In the genomic region with DNA sequence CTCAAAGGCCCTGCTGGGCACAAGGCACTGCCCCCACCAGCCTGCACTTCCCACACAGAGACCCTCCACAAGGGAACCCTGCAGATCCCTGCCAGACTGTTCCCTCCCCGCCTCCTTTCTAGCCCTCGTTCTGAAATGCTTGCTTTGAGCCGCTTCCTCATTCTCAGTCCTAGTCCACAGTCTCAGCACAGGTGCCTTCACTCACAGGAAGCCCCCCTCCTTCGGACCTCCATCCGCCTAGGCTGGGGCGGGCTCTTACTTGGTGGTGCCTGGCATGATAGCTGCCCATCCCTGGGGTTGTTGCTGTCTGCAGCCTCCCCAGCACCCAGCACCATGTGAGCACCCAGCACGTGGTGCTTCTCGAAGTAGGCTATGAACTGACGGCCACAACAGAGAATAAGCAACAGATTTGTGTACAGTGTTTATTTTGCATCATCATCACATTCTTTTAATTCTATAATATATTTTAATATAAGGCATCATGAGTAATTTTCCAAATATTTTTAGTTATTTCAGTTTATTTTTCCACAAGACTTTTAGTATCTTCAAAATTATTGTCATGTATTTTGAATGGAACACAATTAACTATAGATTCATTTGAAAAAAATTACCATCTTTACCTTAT, we compare ENCODE assay signal across 1 cellular context.
TF ChIP-seq lines count a peak whose summit lies in the region.

No MANE protein-coding gene starts in this region.

TF ChIP-seq in GM23338, 12 proteins besides CTCF, POLR2A, EP300 and RAD21 (continued from another document):
- TF ChIP-seq, protein P1, sequence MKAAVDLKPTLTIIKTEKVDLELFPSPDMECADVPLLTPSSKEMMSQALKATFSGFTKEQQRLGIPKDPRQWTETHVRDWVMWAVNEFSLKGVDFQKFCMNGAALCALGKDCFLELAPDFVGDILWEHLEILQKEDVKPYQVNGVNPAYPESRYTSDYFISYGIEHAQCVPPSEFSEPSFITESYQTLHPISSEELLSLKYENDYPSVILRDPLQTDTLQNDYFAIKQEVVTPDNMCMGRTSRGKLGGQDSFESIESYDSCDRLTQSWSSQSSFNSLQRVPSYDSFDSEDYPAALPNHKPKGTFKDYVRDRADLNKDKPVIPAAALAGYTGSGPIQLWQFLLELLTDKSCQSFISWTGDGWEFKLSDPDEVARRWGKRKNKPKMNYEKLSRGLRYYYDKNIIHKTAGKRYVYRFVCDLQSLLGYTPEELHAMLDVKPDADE (IDR thresholded peaks at IDR 0.05) = no peak
- TF ChIP-seq NANOG (IDR thresholded peaks at IDR 0.05; ENCODE audit: borderline replicate concordance) (no peak), POLR2AphosphoS5 (IDR thresholded peaks at IDR 0.05; ENCODE audit: low read depth) (no peak), CREB1 (CRISPR knock-in tag; IDR thresholded peaks at IDR 0.05; ENCODE audit: low read depth) (no peak), EZH2 (IDR thresholded peaks at IDR 0.05; ENCODE audit: low read depth, unreplicated experiment) (no peak)
